In the genomic region with DNA sequence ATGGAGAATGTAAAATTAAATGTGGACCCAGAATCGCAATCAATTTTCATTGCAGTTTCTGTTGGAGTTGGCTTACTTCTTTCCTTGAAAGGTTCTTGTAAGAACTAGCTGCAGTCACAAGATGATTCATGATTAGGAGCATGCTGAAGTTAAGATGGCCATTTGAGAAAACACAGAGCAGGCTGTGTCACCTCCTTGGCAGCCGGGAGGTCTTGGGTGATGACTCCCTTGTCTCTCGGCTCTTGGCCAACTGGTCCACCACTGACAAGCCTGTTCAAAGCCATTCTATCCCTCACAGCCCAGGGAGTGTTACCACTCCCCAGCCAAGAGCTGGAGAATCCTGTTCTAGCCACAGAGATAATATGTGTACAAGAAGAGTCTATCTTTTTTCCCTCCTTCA, we compare ENCODE assay signal across 1 cellular context.
TF ChIP-seq lines count a peak whose summit lies in the region.

No MANE protein-coding gene starts in this region.

TF ChIP-seq in SK-N-SH treated with all-trans-retinoic acid at 6 μM for 48 hours, 23 proteins besides CTCF, POLR2A, EP300 and RAD21 (continued from another document):
- no peak for TF ChIP-seq ISL1 (CRISPR knock-in tag; IDR thresholded peaks at IDR 0.05)
